In genomic region chr2:15634846-15635490, GRCh38 we compare ENCODE assay signal across 23 cellular contexts. TPM values are rescaled to one million over a fixed set of nuclear protein-coding genes. Genes with fewer than 3 reads are reported as not detected.
DNase-seq lines count a peak whose midpoint lies in the region; ATAC-seq and TF ChIP-seq lines count a peak whose summit lies in the region.
"Had no signal": no experiment of that assay in that cellular context is flagged by ENCODE, and none has a peak within 500 bp of the region (broad histone marks: within the 10 kb centered on the region; RNA-seq: fewer than 3 reads in every experiment).

No MANE protein-coding gene starts in this region.

- intact Hi-C loops in ascending aorta (cut with DNase I) = loop anchor here (2.0 to 5.0 kb wide), 4 partner anchors 42 to 1022 kb away; no protein-coding TSS in a partner anchor
- intact Hi-C loops in activated T-helper 2 cell treated with anti-CD3 and anti-CD28 coated beads, Interferon-gamma antibody, Interleukin-2, Interleukin-4, amounts not matched to agents 10 μg/mL and 5 μg/mL and 100 μg/mL, durations not matched to agents 14 hours and 24 hours and 36 hours (cut with micrococcal nuclease) = loop anchor here (10.0 kb wide), 1 partner anchor 870 kb away; no protein-coding TSS in a partner anchor

- ATAC-seq in GM19395 (IDR thresholded peaks at IDR 0.05; ENCODE audit: unreplicated experiment) = no peak
- ATAC-seq: foreskin keratinocyte, left lung had no signal

- peak overlapping the region; percentile 84 for H2BK5ac ChIP-seq in trophoblast cell (ENCODE audit: low read depth, low read length, poor library complexity)

- H3K27ac Mint-ChIP-seq in T-helper 2 cell treated with Interferon-gamma antibody and Interleukin-4, amounts not matched to agents 5 μg/mL and 100 μg/mL, for 36 hours = no peak overlapping the region
- no peak overlapping the region for H3K27ac Mint-ChIP-seq in activated T-helper 2 cell treated with anti-CD3 and anti-CD28 coated beads, Interferon-gamma antibody, Interleukin-2, Interleukin-4, amounts not matched to agents 10 μg/mL and 5 μg/mL and 100 μg/mL, durations not matched to agents 14 hours and 24 hours and 36 hours
- H3K27ac Mint-ChIP-seq: B cell had no signal

- no peak overlapping the region for H3K4me2 ChIP-seq in trophoblast cell (ENCODE audit: low read length)

- H3K9ac ChIP-seq in trophoblast cell (ENCODE audit: low read length) = no peak overlapping the region
- H3K9ac ChIP-seq: parathyroid adenoma had no signal

- TF ChIP-seq CTCF in ascending aorta (IDR thresholded peaks at IDR 0.05) = no peak
- no peak for TF ChIP-seq CTCF in fibroblast of the aortic adventitia (IDR thresholded peaks at IDR 0.05; ENCODE audit: insufficient read depth, low read length)

- H3K27me3 ChIP-seq in ascending aorta (no peaks in the 10 kb centered on the region), trophoblast cell (ENCODE audit: insufficient read depth, low read length) (no peaks in the 10 kb centered on the region)
- H3K27me3 ChIP-seq: breast epithelium, foreskin keratinocyte, left lung had no signal

- no peak overlapping the region for H3K4ac ChIP-seq in trophoblast cell (ENCODE audit: low read depth, low read length)

- no peaks in the 10 kb centered on the region for H3K27me3 Mint-ChIP-seq in T-helper 2 cell treated with Interferon-gamma antibody and Interleukin-4, amounts not matched to agents 5 μg/mL and 100 μg/mL, for 36 hours (ENCODE audit: low read depth)
- H3K27me3 Mint-ChIP-seq in activated T-helper 2 cell treated with anti-CD3 and anti-CD28 coated beads, Interferon-gamma antibody, Interleukin-2, Interleukin-4, amounts not matched to agents 10 μg/mL and 5 μg/mL and 100 μg/mL, durations not matched to agents 14 hours and 24 hours and 36 hours (ENCODE audit: low read depth) = no peaks in the 10 kb centered on the region
- H3K27me3 Mint-ChIP-seq: B cell had no signal

- H3K36me3 Mint-ChIP-seq in T-helper 2 cell treated with Interferon-gamma antibody and Interleukin-4, amounts not matched to agents 5 μg/mL and 100 μg/mL, for 36 hours (ENCODE audit: low read depth) = peaks cover 55% of the 10 kb centered on the region
- peaks cover 69% of the 10 kb centered on the region for H3K36me3 Mint-ChIP-seq in activated T-helper 2 cell treated with anti-CD3 and anti-CD28 coated beads, Interferon-gamma antibody, Interleukin-2, Interleukin-4, amounts not matched to agents 10 μg/mL and 5 μg/mL and 100 μg/mL, durations not matched to agents 14 hours and 24 hours and 36 hours (ENCODE audit: low read depth)

- H3K4me1 Mint-ChIP-seq in T-helper 2 cell treated with Interferon-gamma antibody and Interleukin-4, amounts not matched to agents 5 μg/mL and 100 μg/mL, for 36 hours (ENCODE audit: low read depth) = no peaks in the 10 kb centered on the region
- no peaks in the 10 kb centered on the region for H3K4me1 Mint-ChIP-seq in activated T-helper 2 cell treated with anti-CD3 and anti-CD28 coated beads, Interferon-gamma antibody, Interleukin-2, Interleukin-4, amounts not matched to agents 10 μg/mL and 5 μg/mL and 100 μg/mL, durations not matched to agents 14 hours and 24 hours and 36 hours (ENCODE audit: low read depth)

- peaks cover 11% of the 10 kb centered on the region for H3K79me1 ChIP-seq in trophoblast cell (ENCODE audit: low read length)

- H3K9me3 ChIP-seq in ascending aorta = no peaks in the 10 kb centered on the region
- no peaks in the 10 kb centered on the region for H3K9me3 ChIP-seq in trophoblast cell (ENCODE audit: insufficient read depth, low read depth, low read length)
- H3K9me3 ChIP-seq: breast epithelium, left lung had no signal

- H3K4me1 ChIP-seq in ascending aorta (peaks cover 0 to 31% of the 10 kb centered on the region in 2 donors), trophoblast cell (ENCODE audit: control insufficient read depth in 1 of 2, insufficient read depth in 2 of 2, low read length in 2 of 2) (peaks cover 6 to 15% of the 10 kb centered on the region in 2 experiments)
- H3K4me1 ChIP-seq: breast epithelium, parathyroid adenoma had no signal

- H3K4me3 ChIP-seq in ascending aorta (no peak overlapping the region), fibroblast of the aortic adventitia (ENCODE audit: low read depth, low read length) (no peak overlapping the region), trophoblast cell (ENCODE audit: low read depth, low read length) (no peak overlapping the region)
- H3K4me3 ChIP-seq: breast epithelium, left lung had no signal

- DNase-seq in EH (ENCODE audit: low read depth) (peak; percentile 71), ascending aorta (ENCODE audit: low spot score in 2 of 2) (no peak), fibroblast of the aortic adventitia (ENCODE audit: low read depth) (peak; percentile 53), trophoblast cell (peak in 1 of 2 donors; percentile 84), NCI-H1105 treated with DMSO at 0.1 percent for 48 hours (lab: John Stamatoyannopoulos, UW) (no peak)
- no peak for DNase-seq in T-helper 2 cell treated with Interferon-gamma antibody and Interleukin-4, amounts not matched to agents 5 μg/mL and 100 μg/mL, for 36 hours (ENCODE audit: low spot score)
- DNase-seq in activated T-helper 2 cell treated with anti-CD3 and anti-CD28 coated beads, Interferon-gamma antibody, Interleukin-2, Interleukin-4, amounts not matched to agents 10 μg/mL and 5 μg/mL and 100 μg/mL, durations not matched to agents 14 hours and 24 hours and 36 hours (ENCODE audit: low spot score) = no peak
- DNase-seq: activated CD4-positive, alpha-beta T cell treated with anti-CD3 and anti-CD28 coated beads for 4 hours; activated naive CD4-positive, alpha-beta T cell treated with Interleukin-2 at 50 U/mL for 16 hours; DMS 273 treated with DMSO at 0.1 percent for 48 hours; H9; left lung; NCI-H1105; NCI-H526 treated with DMSO at 0.1 percent for 48 hours; OCI-M1; stimulated activated CD4-positive, alpha-beta T cell treated with anti-CD3 and anti-CD28 coated beads, Interleukin-2, amount 100 ng/mL, for 48 hours; substantia nigra; T1000 had no signal

- H3K27ac ChIP-seq in ascending aorta = peak overlapping the region; percentile 28 to 38
- H3K27ac ChIP-seq in trophoblast cell (ENCODE audit: low read depth, low read length) = peak overlapping the region; percentile 77
- H3K27ac ChIP-seq: breast epithelium, foreskin keratinocyte, left lung, parathyroid adenoma had no signal

- H3K23ac ChIP-seq in trophoblast cell (ENCODE audit: low read length) = no peak overlapping the region

- H3K36me3 ChIP-seq in ascending aorta (peaks cover 23 to 39% of the 10 kb centered on the region in 2 donors), trophoblast cell (ENCODE audit: control insufficient read depth in 1 of 2, insufficient read depth in 2 of 2, low read length in 2 of 2) (peaks cover 9 to 18% of the 10 kb centered on the region in 2 experiments)
- H3K36me3 ChIP-seq: breast epithelium had no signal

- no peak overlapping the region for H2AFZ ChIP-seq in trophoblast cell (ENCODE audit: insufficient read depth, low read length, poor library complexity)
- H2AFZ ChIP-seq: parathyroid adenoma had no signal

- no peak overlapping the region for H3K14ac ChIP-seq in trophoblast cell (ENCODE audit: low read length)

- H3K79me2 ChIP-seq in trophoblast cell (ENCODE audit: control insufficient read depth, insufficient read depth, low read length, poor library complexity) = no peaks in the 10 kb centered on the region
- H3K79me2 ChIP-seq: parathyroid adenoma had no signal

- H2AK5ac ChIP-seq in trophoblast cell (ENCODE audit: low read length) = no peak overlapping the region

- no CpG with 5 or more reads among the region's 1 CpG for whole genome bisulfite sequencing in trophoblast cell (ENCODE audit: extremely low coverage, insufficient coverage, insufficient read length)

- H4K12ac ChIP-seq in trophoblast cell (ENCODE audit: low read depth, low read length) = no peak overlapping the region

- H2BK12ac ChIP-seq in trophoblast cell (ENCODE audit: low read length) = peak overlapping the region; percentile 94

- no peaks in the 10 kb centered on the region for H3K9me3 Mint-ChIP-seq in T-helper 2 cell treated with Interferon-gamma antibody and Interleukin-4, amounts not matched to agents 5 μg/mL and 100 μg/mL, for 36 hours
- H3K9me3 Mint-ChIP-seq in activated T-helper 2 cell treated with anti-CD3 and anti-CD28 coated beads, Interferon-gamma antibody, Interleukin-2, Interleukin-4, amounts not matched to agents 10 μg/mL and 5 μg/mL and 100 μg/mL, durations not matched to agents 14 hours and 24 hours and 36 hours = no peaks in the 10 kb centered on the region
- H3K9me3 Mint-ChIP-seq: H9 had no signal

- no peak overlapping the region for H3K18ac ChIP-seq in trophoblast cell (ENCODE audit: low read length)

- H4K91ac ChIP-seq in trophoblast cell (ENCODE audit: low read depth, low read length) = peak overlapping the region; percentile 89

- H4K8ac ChIP-seq in trophoblast cell (ENCODE audit: low read depth, low read length) = no peak overlapping the region

- peak overlapping the region; percentile 86 for H2BK120ac ChIP-seq in trophoblast cell (ENCODE audit: insufficient read depth, low read length, poor library complexity)

- no peak overlapping the region for H3K4me3 Mint-ChIP-seq in T-helper 2 cell treated with Interferon-gamma antibody and Interleukin-4, amounts not matched to agents 5 μg/mL and 100 μg/mL, for 36 hours
- H3K4me3 Mint-ChIP-seq in activated T-helper 2 cell treated with anti-CD3 and anti-CD28 coated beads, Interferon-gamma antibody, Interleukin-2, Interleukin-4, amounts not matched to agents 10 μg/mL and 5 μg/mL and 100 μg/mL, durations not matched to agents 14 hours and 24 hours and 36 hours (ENCODE audit: low read depth) = no peak overlapping the region
- H3K4me3 Mint-ChIP-seq: B cell, H9 had no signal

RNA-seq across cellular contexts. Expression of gene DDX1, which starts 43.3 kb away (rescaled TPM):
- total RNA-seq in ascending aorta (21.5 TPM), fibroblast of the aortic adventitia (ENCODE audit: low replicate concordance) (110 and 114 TPM in 2 replicates)
- polyA plus RNA-seq in trophoblast cell (2013) = 93.8 and 94.8 TPM in 2 replicates
- 100.0 and 111 TPM in 2 replicates for total RNA-seq in activated T-helper 2 cell treated with anti-CD3 and anti-CD28 coated beads, Interferon-gamma antibody, Interleukin-2, Interleukin-4, amounts not matched to agents 10 μg/mL and 5 μg/mL and 100 μg/mL, durations not matched to agents 14 hours and 24 hours and 36 hours

Comparison
In these comparisons a context has a peak if more than half of its experiments do, and no peak if none do; other contexts are left out.
1. DNase-seq: peak in EH (single experiment) and fibroblast of the aortic adventitia (single experiment); none in ascending aorta (0 of 2), T-helper 2 cell treated with Interferon-gamma antibody and Interleukin-4, amounts not matched to agents 5 μg/mL and 100 μg/mL, for 36 hours (single experiment), activated T-helper 2 cell treated with anti-CD3 and anti-CD28 coated beads, Interferon-gamma antibody, Interleukin-2, Interleukin-4, amounts not matched to agents 10 μg/mL and 5 μg/mL and 100 μg/mL, durations not matched to agents 14 hours and 24 hours and 36 hours (single experiment) and NCI-H1105 treated with DMSO at 0.1 percent for 48 hours (single experiment).